Comparison of ENCODE assay signal across 9 cellular contexts in the genomic region with DNA sequence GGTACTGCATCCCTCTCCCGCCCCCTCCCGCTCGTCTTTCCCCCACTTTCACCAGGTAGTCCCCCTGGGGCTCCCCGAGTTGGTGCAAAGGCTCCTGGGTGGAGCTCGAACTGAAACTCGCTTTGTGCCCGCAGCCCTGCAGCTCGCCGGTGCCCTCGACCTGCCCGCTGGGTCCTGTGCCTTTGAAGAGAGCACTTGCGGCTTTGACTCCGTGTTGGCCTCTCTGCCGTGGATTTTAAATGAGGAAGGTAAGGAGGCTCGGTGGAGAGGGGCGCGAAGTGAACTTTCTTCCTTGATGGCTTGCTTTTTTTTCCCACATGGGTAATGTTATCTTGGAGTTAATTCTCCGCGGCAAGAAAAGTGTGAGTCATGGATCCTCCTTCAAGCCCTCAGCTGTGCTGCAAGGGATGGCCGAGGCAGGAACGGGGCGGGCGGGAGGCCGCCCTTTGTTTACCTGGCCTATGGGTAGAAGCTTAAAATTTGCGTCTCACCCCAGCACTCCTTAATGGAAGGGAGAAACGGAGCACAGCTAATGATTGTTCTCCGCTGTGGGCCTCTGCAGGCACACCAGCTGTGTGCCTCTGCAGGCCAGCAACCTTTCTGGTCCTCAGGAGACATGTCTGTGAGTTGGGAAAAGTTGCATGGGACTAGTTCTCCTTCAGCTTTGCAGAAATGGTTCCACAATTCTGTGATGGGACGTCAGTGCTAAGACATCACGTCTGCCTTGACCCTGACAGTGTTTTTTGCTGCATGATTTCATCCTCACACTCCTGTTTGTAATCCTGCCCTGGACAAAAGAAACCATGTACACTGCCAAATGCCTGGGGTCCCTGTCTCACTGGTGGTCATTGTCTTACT. TPM values are rescaled to one million over a fixed set of nuclear protein-coding genes. Genes with fewer than 3 reads are reported as not detected.
A peak's percentile ranks its signal among the peaks of the same experiment; 100 is the strongest.
DNase-seq lines count a peak whose midpoint lies in the region; ATAC-seq, FAIRE-seq and TF ChIP-seq lines count a peak whose summit lies in the region.
"Had no signal": no experiment of that assay in that cellular context is flagged by ENCODE, and none has a peak within 500 bp of the region (broad histone marks: within the 10 kb centered on the region; RNA-seq: fewer than 3 reads in every experiment).

No MANE protein-coding gene starts in this region.

- H3K79me2 ChIP-seq in Karpas-422 (ENCODE audit: low read length) = no peaks in the 10 kb centered on the region

- TF ChIP-seq POLR2A in A549 (IDR thresholded peaks at IDR 0.05; ENCODE audit: low read length) = no peak

- WGBS in A549 (ENCODE audit: missing lambda C conversion rate) = 37% methylated on average over 22 of the region's 29 CpGs

- DNase-seq in A549 (ENCODE audit: low read depth in 1 of 2, low spot score in 1 of 2) (peak in 1 of 2 experiments; percentile 15), M059J (ENCODE audit: low read depth) (peak; percentile 76), T1000 (lab: John Stamatoyannopoulos, UW) (no peak), medulla oblongata (ENCODE audit: extremely low spot score) (no peak), Karpas-422 (no peak)
- DNase-seq: activated B cell treated with CpG ODN at 0.5 μM for 24 hours had no signal

- H3K9me3 ChIP-seq in A549 (no peaks in the 10 kb centered on the region), endocrine pancreas (ENCODE audit: control insufficient read depth, low read length) (no peaks in the 10 kb centered on the region), mucosa of rectum (ENCODE audit: control insufficient read depth in 2 of 2, low read length in 2 of 2) (no peaks in the 10 kb centered on the region), Karpas-422 (ENCODE audit: low read length) (no peaks in the 10 kb centered on the region)

- no peak overlapping the region for H2AFZ ChIP-seq in Karpas-422 (ENCODE audit: low read length)

- peak overlapping the region; percentile 93 for H3K4me2 ChIP-seq in A549
- H3K4me2 ChIP-seq in Karpas-422 (ENCODE audit: low read depth, low read length, poor library complexity, severe bottlenecking) = no peak overlapping the region

- no peak for TF ChIP-seq RAD21 in A549 (conservative IDR thresholded peaks at IDR 0.05 in 1 of 2, IDR thresholded peaks at IDR 0.05 in 1 of 2)

- H3K27me3 ChIP-seq in endocrine pancreas (ENCODE audit: control insufficient read depth, insufficient read depth, low read length) (no peaks in the 10 kb centered on the region), mucosa of rectum (ENCODE audit: control insufficient read depth in 2 of 2, insufficient read depth in 2 of 2, low read length in 2 of 2) (peaks cover 10 to 14% of the 10 kb centered on the region in 2 donors), Karpas-422 (ENCODE audit: low read length) (no peaks in the 10 kb centered on the region)

- CTCF ChIA-PET in A549 (lab: Yijun Ruan, JAX) = interaction anchor here (0.7 to 1.9 kb wide), 4 partner anchors 22 to 74 kb away, joined by 3 to 7 read pairs (median 5); no protein-coding TSS in a partner anchor

- H3K27ac ChIP-seq in A549 (peak overlapping the region in 1 of 2 experiments; percentile 70; a peak in 3 of 6 replicates), mucosa of rectum (ENCODE audit: low read depth in 2 of 2, low read length in 2 of 2) (peak overlapping the region; percentile 63 to 71), Karpas-422 (ENCODE audit: low read length) (no peak overlapping the region)

- POLR2A ChIA-PET in A549 (lab: Yijun Ruan, JAX) = no interaction called here

- H3K9ac ChIP-seq in endocrine pancreas (ENCODE audit: control insufficient read depth, insufficient read depth, low read length) (no peak overlapping the region), mucosa of rectum (ENCODE audit: low read depth in 1 of 2, low read length in 2 of 2) (peak overlapping the region; percentile 41 to 63), Karpas-422 (ENCODE audit: low read length) (no peak overlapping the region)

- peak; percentile 66 to 80 for ATAC-seq in A549
- ATAC-seq in HG02763 (IDR thresholded peaks at IDR 0.05; ENCODE audit: unreplicated experiment) = no peak

- H3K4me1 ChIP-seq in A549 = no peaks in the 10 kb centered on the region
- H3K4me1 ChIP-seq in endocrine pancreas (ENCODE audit: control insufficient read depth, insufficient read depth, low read length) = no peaks in the 10 kb centered on the region
- H3K4me1 ChIP-seq in mucosa of rectum (ENCODE audit: control insufficient read depth in 2 of 2, insufficient read depth in 2 of 2, low read length in 2 of 2) = peaks cover 5 to 6% of the 10 kb centered on the region in 2 donors
- H3K4me1 ChIP-seq in Karpas-422 (ENCODE audit: low read length) = no peaks in the 10 kb centered on the region

- no peaks in the 10 kb centered on the region for H3K9me2 ChIP-seq in Karpas-422 (replicated peaks; ENCODE audit: insufficient read depth, low read length)

- H4K20me1 ChIP-seq in Karpas-422 (ENCODE audit: insufficient read depth, low read depth, low read length) = no peaks in the 10 kb centered on the region

- TF ChIP-seq CTCF in A549 (IDR thresholded peaks at IDR 0.05) = no peak

- peak overlapping the region; percentile 48 for H3K4me3 ChIP-seq in A549
- H3K4me3 ChIP-seq in endocrine pancreas (ENCODE audit: control insufficient read depth, insufficient read depth, low read length) = peak overlapping the region; percentile 40
- peak overlapping the region; percentile 64 to 69 for H3K4me3 ChIP-seq in mucosa of rectum (ENCODE audit: low read length in 2 of 2)
- H3K4me3 ChIP-seq in Karpas-422 (ENCODE audit: low read length) = no peak overlapping the region

- no peak for TF ChIP-seq EP300 in A549 (IDR thresholded peaks at IDR 0.05)

- FAIRE-seq in A549 (lab: Jason Lieb, UNC) = no peak

- H3K36me3 ChIP-seq in endocrine pancreas (ENCODE audit: control insufficient read depth, insufficient read depth, low read length) = no peaks in the 10 kb centered on the region
- H3K36me3 ChIP-seq in mucosa of rectum (ENCODE audit: control insufficient read depth in 2 of 2, insufficient read depth in 2 of 2, low read length in 2 of 2) = no peaks in the 10 kb centered on the region
- H3K36me3 ChIP-seq in Karpas-422 (ENCODE audit: insufficient read depth, low read length) = no peaks in the 10 kb centered on the region

TF ChIP-seq in A549, 52 proteins besides CTCF, POLR2A, EP300 and RAD21:
- no peak for TF ChIP-seq ZNF302 (CRISPR knock-in tag; IDR thresholded peaks at IDR 0.05)
- TF ChIP-seq FOSL2 (IDR thresholded peaks at IDR 0.05) = no peak
- 0 out of 2 replicates have a peak, but pooled peaks have one; percentile 3 for TF ChIP-seq FOSL2 (CRISPR knock-in tag; IDR thresholded peaks at IDR 0.05)

RNA-seq across cellular contexts. Expression of gene MAMDC2, which starts 1.0 kb away (rescaled TPM):
- polyA plus RNA-seq in A549 (2011; rRNA removed) (0.30 and 0.34 TPM in 2 replicates), A549 (2017; fragmentation: RNase III; extraction: RNeasy Plus Mini Kit Qiagen cat#74134 plus additional on column Dnase treatment) (0.25 to 0.58 TPM (median 0.30 TPM) in 3 replicates)
- 0.08 and 0.13 TPM in 2 replicates for polyA plus RNA-seq in A549 (2012; cell fraction: cytosol; rRNA removed)
- 0.11 and 0.17 TPM in 2 replicates for polyA plus RNA-seq in A549 (2012; cell fraction: nucleus; rRNA removed)
- 0.24 and 0.54 TPM in 2 replicates for polyA minus RNA-seq in A549 (2011; rRNA and poly(A)+ RNA removed)
- total RNA-seq in M059J (2014; rRNA removed; shearing (Covaris generic)) = 3.4 and 4.9 TPM in 2 replicates
- not detected in 2 replicates for total RNA-seq in Karpas-422 (2014; rRNA removed; shearing (Covaris generic); ENCODE audit: low replicate concordance)
- total RNA-seq: activated B cell treated with CpG ODN at 0.5 μM for 24 hours had no signal

Comparison
In these comparisons a context has a peak if more than half of its experiments do, and no peak if none do; other contexts are left out.
1. H3K9ac ChIP-seq: peak in mucosa of rectum (2 of 2); none in endocrine pancreas (single experiment) and Karpas-422 (single experiment).